ENCODE assay signal across 22 cellular contexts in the genomic region with DNA sequence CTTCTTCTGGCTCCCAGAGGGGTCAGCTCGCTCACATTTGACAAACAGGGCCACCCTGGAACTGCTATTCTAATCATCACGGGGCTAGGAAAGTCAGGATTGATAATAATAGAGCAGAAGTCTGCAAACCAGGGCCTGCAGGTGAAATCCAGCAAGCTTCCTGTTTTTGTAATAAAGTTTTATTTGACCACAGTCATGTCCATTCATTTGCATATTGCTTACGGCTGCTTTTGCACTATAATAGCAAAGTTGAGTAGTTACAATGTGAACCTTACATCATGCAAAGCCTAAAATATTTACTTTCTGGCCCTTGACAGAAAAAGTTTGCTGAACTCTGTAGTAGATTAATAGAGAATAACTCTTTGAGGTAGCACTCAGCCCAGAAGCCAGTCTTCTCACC.
DNase-seq lines count a peak whose midpoint lies in the region; ATAC-seq and TF ChIP-seq lines count a peak whose summit lies in the region.
"Had no signal": no experiment of that assay in that cellular context is flagged by ENCODE, and none has a peak within 500 bp of the region (broad histone marks: within the 10 kb centered on the region; RNA-seq: fewer than 3 reads in every experiment).

No MANE protein-coding gene starts in this region.

- intact Hi-C loops in activated CD8-positive, alpha-beta T cell treated with anti-CD3 and anti-CD28 coated beads for 36 hours (cut with micrococcal nuclease) = no loop called here

- POLR2A ChIA-PET in activated CD8-positive, alpha-beta T cell treated with anti-CD3 and anti-CD28 coated beads, Interleukin-2, amount 10 ng/mL, durations not matched to agents 7 days and 5 days (lab: Charles Lee) = no interaction called here
- POLR2A ChIA-PET in activated CD8-positive, alpha-beta T cell treated with anti-CD3 and anti-CD28 coated beads for 36 hours (lab: Charles Lee) = no interaction called here

- no peaks in the 10 kb centered on the region for H3K36me3 ChIP-seq in SJCRH30

- H3K4me1 ChIP-seq in SJCRH30 = no peaks in the 10 kb centered on the region

- H3K4me1 Mint-ChIP-seq in activated CD8-positive, alpha-beta T cell treated with anti-CD3 and anti-CD28 coated beads, Interleukin-2, amount 10 ng/mL, durations not matched to agents 7 days and 5 days (ENCODE audit: low read depth) = peaks cover 1% of the 10 kb centered on the region
- peaks cover 3% of the 10 kb centered on the region for H3K4me1 Mint-ChIP-seq in activated CD8-positive, alpha-beta T cell treated with anti-CD3 and anti-CD28 coated beads for 36 hours (ENCODE audit: low read depth)
- H3K4me1 Mint-ChIP-seq in stimulated activated naive B cell treated with anti-CD40 and anti-IgM and Interleukin-4, amounts not matched to agents 10 μg/mL and 1 μg/mL and 100 μg/mL, for 72 hours = peaks cover 0 to 5% of the 10 kb centered on the region in 2 donors

- CTCF ChIA-PET in activated CD8-positive, alpha-beta T cell treated with anti-CD3 and anti-CD28 coated beads, Interleukin-2, amount 10 ng/mL, durations not matched to agents 7 days and 5 days (lab: Charles Lee) = interaction anchor here (1.0 kb wide), 1 partner anchor 13 kb away, joined by 4 read pairs; no protein-coding TSS in a partner anchor
- CTCF ChIA-PET in activated CD8-positive, alpha-beta T cell treated with anti-CD3 and anti-CD28 coated beads for 36 hours (lab: Charles Lee) = interaction anchor here (1.1 kb wide), 1 partner anchor 209 kb away, joined by 3 read pairs; no protein-coding TSS in a partner anchor

- no peaks in the 10 kb centered on the region for H3K36me3 Mint-ChIP-seq in activated CD8-positive, alpha-beta T cell treated with anti-CD3 and anti-CD28 coated beads, Interleukin-2, amount 10 ng/mL, durations not matched to agents 7 days and 5 days (ENCODE audit: low read depth)
- H3K36me3 Mint-ChIP-seq in activated CD8-positive, alpha-beta T cell treated with anti-CD3 and anti-CD28 coated beads for 36 hours (ENCODE audit: low read depth) = no peaks in the 10 kb centered on the region
- H3K36me3 Mint-ChIP-seq in stimulated activated naive B cell treated with anti-CD40 and anti-IgM and Interleukin-4, amounts not matched to agents 10 μg/mL and 1 μg/mL and 100 μg/mL, for 72 hours = no peaks in the 10 kb centered on the region
- H3K36me3 Mint-ChIP-seq: activated CD4-positive, alpha-beta memory T cell treated with anti-CD3 and anti-CD28 coated beads for 36 hours; CD4-positive, alpha-beta memory T cell had no signal

- peak overlapping the region; percentile 54 for H3K27ac Mint-ChIP-seq in activated CD8-positive, alpha-beta T cell treated with anti-CD3 and anti-CD28 coated beads, Interleukin-2, amount 10 ng/mL, durations not matched to agents 7 days and 5 days
- H3K27ac Mint-ChIP-seq in activated CD8-positive, alpha-beta T cell treated with anti-CD3 and anti-CD28 coated beads for 36 hours = no peak overlapping the region
- H3K27ac Mint-ChIP-seq in stimulated activated naive B cell treated with anti-CD40 and anti-IgM and Interleukin-4, amounts not matched to agents 10 μg/mL and 1 μg/mL and 100 μg/mL, for 72 hours = no peak overlapping the region
- H3K27ac Mint-ChIP-seq: activated CD4-positive, alpha-beta memory T cell treated with anti-CD3 and anti-CD28 coated beads for 36 hours; activated T-helper 2 cell treated with anti-CD3 and anti-CD28 coated beads, Interferon-gamma antibody, Interleukin-2, Interleukin-4, amounts not matched to agents 10 μg/mL and 5 μg/mL and 100 μg/mL, durations not matched to agents 14 hours and 24 hours and 36 hours; CD4-positive, alpha-beta memory T cell had no signal

- no peaks in the 10 kb centered on the region for H3K27me3 ChIP-seq in SJCRH30

- TF ChIP-seq CTCF in activated CD8-positive, alpha-beta T cell treated with anti-CD3 and anti-CD28 coated beads for 36 hours (IDR thresholded peaks at IDR 0.05) = no peak

- H3K9me3 ChIP-seq in SJCRH30 (replicated peaks) = no peaks in the 10 kb centered on the region

- no peak overlapping the region for H3K27ac ChIP-seq in SJCRH30

- no peak for ATAC-seq in activated CD8-positive, alpha-beta T cell treated with anti-CD3 and anti-CD28 coated beads, Interleukin-2, amount 10 ng/mL, durations not matched to agents 7 days and 5 days
- ATAC-seq in activated CD8-positive, alpha-beta T cell treated with anti-CD3 and anti-CD28 coated beads for 36 hours = no peak
- ATAC-seq in HG02938 (IDR thresholded peaks at IDR 0.05; ENCODE audit: unreplicated experiment) = peak; percentile 22
- ATAC-seq in stimulated activated naive B cell treated with anti-CD40 and anti-IgM and Interleukin-4, amounts not matched to agents 10 μg/mL and 1 μg/mL and 100 μg/mL, for 72 hours (replicated peaks) = peak; percentile 20 to 32
- ATAC-seq: left ventricle myocardium superior had no signal

- no peak for DNase-seq in activated CD8-positive, alpha-beta T cell treated with anti-CD3 and anti-CD28 coated beads, Interleukin-2, amount 10 ng/mL, durations not matched to agents 7 days and 5 days
- DNase-seq in activated CD8-positive, alpha-beta T cell treated with anti-CD3 and anti-CD28 coated beads for 36 hours = no peak
- DNase-seq in NCI-H526 treated with DMSO at 0.1 percent for 48 hours (lab: John Stamatoyannopoulos, UW) = peak; percentile 10
- DNase-seq in stimulated activated naive B cell treated with anti-CD40 and anti-IgM and Interleukin-4, amounts not matched to agents 10 μg/mL and 1 μg/mL and 100 μg/mL, for 72 hours = no peak
- DNase-seq in AML-193 (lab: John Stamatoyannopoulos, UW) = no peak
- no peak for DNase-seq in activated effector memory CD4-positive, alpha-beta T cell treated with anti-CD3 and anti-CD28 coated beads, Interleukin-2, amount 50 U/mL, for 16 hours
- no peak for DNase-seq in SJCRH30
- DNase-seq: 8988T; activated CD4-positive, alpha-beta memory T cell treated with anti-CD3 and anti-CD28 coated beads for 36 hours; amygdala; CD4-positive, alpha-beta memory T cell; cerebellar nuclear complex; foreskin melanocyte; IMR-90; left ventricle myocardium superior; NCI-H1105; NCI-H2171 treated with DMSO at 0.1 percent for 48 hours; SIG-M5; stimulated activated CD4-positive, alpha-beta T cell treated with anti-CD3 and anti-CD28 coated beads, Interleukin-15, amount 100 ng/mL, for 24 hours; T1000 had no signal

- no peak overlapping the region for H3K4me3 Mint-ChIP-seq in activated CD8-positive, alpha-beta T cell treated with anti-CD3 and anti-CD28 coated beads, Interleukin-2, amount 10 ng/mL, durations not matched to agents 7 days and 5 days
- no peak overlapping the region for H3K4me3 Mint-ChIP-seq in activated CD8-positive, alpha-beta T cell treated with anti-CD3 and anti-CD28 coated beads for 36 hours
- no peak overlapping the region for H3K4me3 Mint-ChIP-seq in stimulated activated naive B cell treated with anti-CD40 and anti-IgM and Interleukin-4, amounts not matched to agents 10 μg/mL and 1 μg/mL and 100 μg/mL, for 72 hours
- H3K4me3 Mint-ChIP-seq: activated CD4-positive, alpha-beta memory T cell treated with anti-CD3 and anti-CD28 coated beads for 36 hours; CD4-positive, alpha-beta memory T cell had no signal

- no peak overlapping the region for H3K4me3 ChIP-seq in SJCRH30

- peaks cover 4% of the 10 kb centered on the region for H3K27me3 Mint-ChIP-seq in activated CD8-positive, alpha-beta T cell treated with anti-CD3 and anti-CD28 coated beads, Interleukin-2, amount 10 ng/mL, durations not matched to agents 7 days and 5 days (ENCODE audit: low read depth)
- H3K27me3 Mint-ChIP-seq in activated CD8-positive, alpha-beta T cell treated with anti-CD3 and anti-CD28 coated beads for 36 hours = peaks cover 4% of the 10 kb centered on the region
- peaks cover 0 to 8% of the 10 kb centered on the region in 2 donors for H3K27me3 Mint-ChIP-seq in stimulated activated naive B cell treated with anti-CD40 and anti-IgM and Interleukin-4, amounts not matched to agents 10 μg/mL and 1 μg/mL and 100 μg/mL, for 72 hours

- H3K9me3 Mint-ChIP-seq in activated CD8-positive, alpha-beta T cell treated with anti-CD3 and anti-CD28 coated beads, Interleukin-2, amount 10 ng/mL, durations not matched to agents 7 days and 5 days (ENCODE audit: insufficient read depth) = no peaks in the 10 kb centered on the region
- no peaks in the 10 kb centered on the region for H3K9me3 Mint-ChIP-seq in activated CD8-positive, alpha-beta T cell treated with anti-CD3 and anti-CD28 coated beads for 36 hours
- no peaks in the 10 kb centered on the region for H3K9me3 Mint-ChIP-seq in stimulated activated naive B cell treated with anti-CD40 and anti-IgM and Interleukin-4, amounts not matched to agents 10 μg/mL and 1 μg/mL and 100 μg/mL, for 72 hours
- H3K9me3 Mint-ChIP-seq: activated CD4-positive, alpha-beta memory T cell treated with anti-CD3 and anti-CD28 coated beads for 36 hours; activated T-helper 2 cell treated with anti-CD3 and anti-CD28 coated beads, Interferon-gamma antibody, Interleukin-2, Interleukin-4, amounts not matched to agents 10 μg/mL and 5 μg/mL and 100 μg/mL, durations not matched to agents 14 hours and 24 hours and 36 hours; CD4-positive, alpha-beta memory T cell had no signal

Comparison
In these comparisons a context has a peak if more than half of its experiments do, and no peak if none do; other contexts are left out.
1. ATAC-seq: peak in HG02938 (single experiment) and stimulated activated naive B cell treated with anti-CD40 and anti-IgM and Interleukin-4, amounts not matched to agents 10 μg/mL and 1 μg/mL and 100 μg/mL, for 72 hours (2 of 2); none in activated CD8-positive, alpha-beta T cell treated with anti-CD3 and anti-CD28 coated beads, Interleukin-2, amount 10 ng/mL, durations not matched to agents 7 days and 5 days (single experiment) and activated CD8-positive, alpha-beta T cell treated with anti-CD3 and anti-CD28 coated beads for 36 hours (single experiment).